In genomic region chr9:131669234-131670172, GRCh38 we compare ENCODE assay signal across 1 cellular context.
A peak's percentile ranks its signal among the peaks of the same experiment; 100 is the strongest.
TF ChIP-seq lines count a peak whose summit lies in the region.

No MANE protein-coding gene starts in this region.

TF ChIP-seq in GM12878, 131 proteins besides CTCF, POLR2A, EP300 and RAD21 (continued from another document):
- TF ChIP-seq ZBTB4 (CRISPR knock-in tag; IDR thresholded peaks at IDR 0.05) (no peak), MYC (IDR thresholded peaks at IDR 0.05; ENCODE audit: insufficient read depth, insufficient read length, insufficient replicate concordance, low read length, severe bottlenecking) (no peak), ETV6 (conservative IDR thresholded peaks at IDR 0.05 in 1 of 2, IDR thresholded peaks at IDR 0.05 in 1 of 2; ENCODE audit: borderline replicate concordance in 1 of 2, low read depth in 1 of 2) (no peak), EGR1 (IDR thresholded peaks at IDR 0.05; ENCODE audit: borderline replicate concordance in 1 of 2, low read depth in 2 of 2, low read length in 2 of 2) (no peak), ESRRA (IDR thresholded peaks at IDR 0.05; ENCODE audit: low read length) (no peak), MTA2 (IDR thresholded peaks at IDR 0.05; ENCODE audit: low read depth) (no peak), USF1 (IDR thresholded peaks at IDR 0.05; ENCODE audit: borderline replicate concordance, extremely low read length, insufficient read depth, low read depth, low read length) (peak; percentile 12), PAX8 (IDR thresholded peaks at IDR 0.05) (no peak), NR2C1 (IDR thresholded peaks at IDR 0.05) (no peak), CBFB (IDR thresholded peaks at IDR 0.05; ENCODE audit: low read depth) (no peak), ZNF687 (IDR thresholded peaks at IDR 0.05) (peak; percentile 52), TBL1XR1 (IDR thresholded peaks at IDR 0.05; ENCODE audit: low read depth, low read length) (no peak)
- TF ChIP-seq, protein P1, sequence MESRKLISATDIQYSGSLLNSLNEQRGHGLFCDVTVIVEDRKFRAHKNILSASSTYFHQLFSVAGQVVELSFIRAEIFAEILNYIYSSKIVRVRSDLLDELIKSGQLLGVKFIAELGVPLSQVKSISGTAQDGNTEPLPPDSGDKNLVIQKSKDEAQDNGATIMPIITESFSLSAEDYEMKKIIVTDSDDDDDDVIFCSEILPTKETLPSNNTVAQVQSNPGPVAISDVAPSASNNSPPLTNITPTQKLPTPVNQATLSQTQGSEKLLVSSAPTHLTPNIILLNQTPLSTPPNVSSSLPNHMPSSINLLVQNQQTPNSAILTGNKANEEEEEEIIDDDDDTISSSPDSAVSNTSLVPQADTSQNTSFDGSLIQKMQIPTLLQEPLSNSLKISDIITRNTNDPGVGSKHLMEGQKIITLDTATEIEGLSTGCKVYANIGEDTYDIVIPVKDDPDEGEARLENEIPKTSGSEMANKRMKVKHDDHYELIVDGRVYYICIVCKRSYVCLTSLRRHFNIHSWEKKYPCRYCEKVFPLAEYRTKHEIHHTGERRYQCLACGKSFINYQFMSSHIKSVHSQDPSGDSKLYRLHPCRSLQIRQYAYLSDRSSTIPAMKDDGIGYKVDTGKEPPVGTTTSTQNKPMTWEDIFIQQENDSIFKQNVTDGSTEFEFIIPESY (IDR thresholded peaks at IDR 0.05): no peak
